Comparison of ENCODE assay signal across 9 cellular contexts in the genomic region with DNA sequence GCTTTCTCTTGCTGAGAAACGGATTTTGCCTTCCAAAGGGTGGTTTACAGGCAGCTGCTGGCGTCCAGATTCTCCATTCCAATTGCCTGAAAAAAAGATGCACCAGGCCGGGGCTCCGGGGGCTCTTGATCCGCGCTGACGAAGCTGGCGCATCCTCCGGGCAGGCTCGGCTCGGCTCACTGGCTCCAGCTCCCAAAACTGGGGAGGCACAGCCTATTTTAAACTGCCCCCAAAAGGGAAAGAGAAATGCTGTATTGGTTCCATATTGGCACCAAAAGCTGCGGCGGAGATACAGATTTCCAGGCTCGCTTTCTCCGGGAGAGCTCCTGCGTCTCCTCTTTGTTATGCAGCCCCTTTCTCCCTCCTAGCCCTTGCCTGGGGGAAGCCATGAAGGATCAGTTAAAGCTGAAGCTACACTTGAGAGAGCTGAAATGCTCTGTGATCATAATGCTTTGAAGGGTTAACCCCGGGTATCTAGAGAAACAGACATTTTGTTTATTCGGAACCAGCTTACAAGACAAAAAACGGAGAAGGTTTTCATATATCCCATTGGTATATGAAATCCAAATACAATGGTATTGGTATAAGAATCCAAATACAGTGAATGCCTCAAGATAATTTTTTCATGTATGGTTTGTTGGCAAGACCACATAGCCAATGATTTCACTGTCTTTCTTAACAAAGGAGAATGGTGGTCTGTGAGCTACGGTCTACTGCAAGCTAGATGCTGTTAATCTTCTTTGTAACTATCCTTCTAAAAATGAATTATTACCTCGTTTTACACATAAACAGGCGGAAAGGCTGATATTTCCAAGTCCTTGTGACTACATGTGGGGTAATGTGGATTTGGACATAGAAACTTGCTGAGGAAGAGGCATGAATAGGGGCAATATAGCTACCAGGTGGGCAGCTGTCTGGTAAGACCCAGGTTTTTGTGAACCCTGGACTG. TPM values are rescaled to one million over a fixed set of nuclear protein-coding genes. Genes with fewer than 3 reads are reported as not detected.
A peak's percentile ranks its signal among the peaks of the same experiment; 100 is the strongest.
DNase-seq lines count a peak whose midpoint lies in the region; ATAC-seq and TF ChIP-seq lines count a peak whose summit lies in the region.
"Had no signal": no experiment of that assay in that cellular context is flagged by ENCODE, and none has a peak within 500 bp of the region (broad histone marks: within the 10 kb centered on the region; RNA-seq: fewer than 3 reads in every experiment).

No MANE protein-coding gene starts in this region.

- DNase-seq in BE2C = peak; percentile 31
- no peak for DNase-seq in MM.1S
- peak in 1 of 2 donors; percentile 37 for DNase-seq in activated naive CD4-positive, alpha-beta T cell treated with anti-CD3 and anti-CD28 coated beads, Interleukin-2, amount 50 U/mL, for 72 hours (ENCODE audit: low spot score in 2 of 2)
- DNase-seq in cardiac septum (ENCODE audit: low spot score) = peak; percentile 73
- DNase-seq in omental fat pad (ENCODE audit: low spot score) = no peak
- no peak for DNase-seq in NCI-H1048 (lab: John Stamatoyannopoulos, UW)
- DNase-seq in effector CD4-positive, alpha-beta T cell = no peak

- H3F3A ChIP-seq in MM.1S (ENCODE audit: insufficient read depth, low read length) = no peaks in the 10 kb centered on the region

- peaks cover 22 to 34% of the 10 kb centered on the region in 2 donors for H3K36me3 Mint-ChIP-seq in activated naive CD4-positive, alpha-beta T cell treated with anti-CD3 and anti-CD28 coated beads, Interleukin-2, amount 50 U/mL, for 72 hours

- no peaks in the 10 kb centered on the region for H3K36me3 ChIP-seq in BE2C
- no peaks in the 10 kb centered on the region for H3K36me3 ChIP-seq in MM.1S (replicated peaks; ENCODE audit: insufficient read depth, low read length)

- no peaks in the 10 kb centered on the region for H3K9me2 ChIP-seq in MM.1S (replicated peaks; ENCODE audit: insufficient read depth, low read length)

- peak overlapping the region; percentile 85 for H3K4me2 ChIP-seq in MM.1S (ENCODE audit: low read depth, low read length)

- no peak overlapping the region for H3K27ac ChIP-seq in MM.1S (ENCODE audit: low read length)
- H3K27ac ChIP-seq: epithelial cell of prostate had no signal

- peak overlapping the region; percentile 96 to 97 for H3K27ac Mint-ChIP-seq in activated naive CD4-positive, alpha-beta T cell treated with anti-CD3 and anti-CD28 coated beads, Interleukin-2, amount 50 U/mL, for 72 hours

- no peaks in the 10 kb centered on the region for H3K27me3 ChIP-seq in BE2C
- H3K27me3 ChIP-seq in MM.1S (replicated peaks; ENCODE audit: insufficient read depth, low read length) = no peaks in the 10 kb centered on the region

- H3K9me3 ChIP-seq in BE2C (no peaks in the 10 kb centered on the region), MM.1S (replicated peaks; ENCODE audit: insufficient read depth, low read length) (no peaks in the 10 kb centered on the region)

- no peaks in the 10 kb centered on the region for H3K9me3 Mint-ChIP-seq in activated naive CD4-positive, alpha-beta T cell treated with anti-CD3 and anti-CD28 coated beads, Interleukin-2, amount 50 U/mL, for 72 hours

- peak overlapping the region; percentile 87 for H2AFZ ChIP-seq in MM.1S (ENCODE audit: low read length)

- H3K79me2 ChIP-seq in MM.1S (ENCODE audit: low read length) = no peaks in the 10 kb centered on the region

- no peak for TF ChIP-seq CTCF in BE2C (IDR thresholded peaks at IDR 0.05; ENCODE audit: low read depth, low read length)
- TF ChIP-seq CTCF in MM.1S (IDR thresholded peaks at IDR 0.05; ENCODE audit: low read length) = no peak
- TF ChIP-seq CTCF in omental fat pad (IDR thresholded peaks at IDR 0.05) = no peak

- H3K4me1 ChIP-seq in BE2C (no peaks in the 10 kb centered on the region), MM.1S (ENCODE audit: low read length) (no peaks in the 10 kb centered on the region)

- peak; percentile 47 for ATAC-seq in GM19463 (IDR thresholded peaks at IDR 0.05; ENCODE audit: unreplicated experiment)
- peak; percentile 36 to 62 for ATAC-seq in activated naive CD4-positive, alpha-beta T cell treated with anti-CD3 and anti-CD28 coated beads, Interleukin-2, amount 50 U/mL, for 72 hours
- ATAC-seq in omental fat pad (ENCODE audit: low FRiP score) = peak; percentile 31

- no peaks in the 10 kb centered on the region for H4K20me1 ChIP-seq in MM.1S (ENCODE audit: insufficient read depth, low read length)

- intact Hi-C loops in cardiac septum (cut with DNase I) = loop anchor here (5.0 kb wide), 1 partner anchor 184 kb away; no protein-coding TSS in a partner anchor

- H3K4me3 ChIP-seq in BE2C (ENCODE audit: low read depth, low read length) (peak overlapping the region; percentile 72), MM.1S (ENCODE audit: low read length) (peak overlapping the region; percentile 66)

- peak overlapping the region; percentile 55; the same call in 1 of the 2 replicates for H3K9ac ChIP-seq in MM.1S (ENCODE audit: low read length)

RNA-seq across cellular contexts. Expression of a gene that starts 0.7 kb away (rescaled TPM):
- polyA plus RNA-seq in BE2C (2012; ENCODE audit: insufficient read depth, insufficient read length, low read depth) = 18.2 TPM
- total RNA-seq in activated naive CD4-positive, alpha-beta T cell treated with anti-CD3 and anti-CD28 coated beads, Interleukin-2, amount 50 U/mL, for 72 hours = 10 to 100 TPM; 34.5 to 63.3 TPM
- total RNA-seq in cardiac septum = 1.4 TPM
- 10 to 100 TPM in 3 of 4 donors, 1 to 10 TPM in 1; 4.6 to 59.1 (median 31.4) TPM for total RNA-seq in omental fat pad

RNA-seq across cellular contexts. Expression of a gene that starts 39.6 kb away (rescaled TPM):
- polyA plus RNA-seq in BE2C (2012; ENCODE audit: insufficient read depth, insufficient read length, low read depth) = not detected
- total RNA-seq in activated naive CD4-positive, alpha-beta T cell treated with anti-CD3 and anti-CD28 coated beads, Interleukin-2, amount 50 U/mL, for 72 hours = not detected
- total RNA-seq in cardiac septum (3.9 TPM), omental fat pad (1 to 10 TPM in 2 of 4 donors, under 1 TPM in 2; 0.19 to 1.9 (median 1.1) TPM)

Comparison
In these comparisons a context has a peak if more than half of its experiments do, and no peak if none do; other contexts are left out.
1. DNase-seq: peak in BE2C (single experiment) and cardiac septum (single experiment); none in MM.1S (single experiment), omental fat pad (single experiment), NCI-H1048 (single experiment) and effector CD4-positive, alpha-beta T cell (single experiment).
2. Peak in every context shown above with its lines, with median percentiles within 50 percentile points of each other: ATAC-seq.